ENCODE assay signal across 8 cellular contexts in genomic region chr3:141940204-141940776, GRCh38.
DNase-seq lines count a peak whose midpoint lies in the region; ATAC-seq and TF ChIP-seq lines count a peak whose summit lies in the region.

No MANE protein-coding gene starts in this region.

- H4K91ac ChIP-seq in mesenchymal stem cell (ENCODE audit: low read length): no peak overlapping the region

- H4K8ac ChIP-seq in mesenchymal stem cell (ENCODE audit: low read length): no peak overlapping the region

- H3K36me3 ChIP-seq in brain microvascular endothelial cell (replicated peaks) (no peaks in the 10 kb centered on the region), mesenchymal stem cell (ENCODE audit: control insufficient read depth in 1 of 2, insufficient read depth in 2 of 2, low read depth in 1 of 2, low read length in 2 of 2) (peaks cover 0 to 1% of the 10 kb centered on the region in 2 experiments), ovary (no peaks in the 10 kb centered on the region)

- no peak overlapping the region for H3K14ac ChIP-seq in mesenchymal stem cell (ENCODE audit: low read length in 2 of 2)

- H3K79me1 ChIP-seq in mesenchymal stem cell (replicated peaks; ENCODE audit: low read length, poor library complexity, severe bottlenecking): no peaks in the 10 kb centered on the region

- intact Hi-C loops in ovary (cut with DNase I): no loop called here

- H3K27ac ChIP-seq in brain microvascular endothelial cell (no peak overlapping the region), mesenchymal stem cell (ENCODE audit: low read length, poor library complexity, severe bottlenecking) (no peak overlapping the region), ovary (no peak overlapping the region)

- DNase-seq in activated T-cell treated with anti-CD3 and anti-CD28 coated beads for 48 hours (ENCODE audit: low read depth) (peak; percentile 55), NCI-H460 (ENCODE audit: extremely low read depth, low read depth) (peak; percentile 59), brain microvascular endothelial cell (peak; percentile 53), mesenchymal stem cell (peak; percentile 69), NOMO-1 treated with dmso at 0.1 percent for 144 hours (lab: John Stamatoyannopoulos, UW; ENCODE audit: unreplicated experiment) (no peak), ovary (no peak)
- no peak for DNase-seq in activated T-cell treated with anti-CD3 and anti-CD28 coated beads, Interleukin-2, amount 50 U/mL, for 1 hour

- no peak overlapping the region for H2BK5ac ChIP-seq in mesenchymal stem cell (ENCODE audit: low read depth, low read length, poor library complexity, severe bottlenecking)

- H3K27me3 ChIP-seq in brain microvascular endothelial cell (replicated peaks) (no peaks in the 10 kb centered on the region), mesenchymal stem cell (ENCODE audit: control insufficient read depth in 1 of 2, insufficient read depth in 1 of 2, low read length in 2 of 2) (no peaks in the 10 kb centered on the region), ovary (no peaks in the 10 kb centered on the region)

- no peak overlapping the region for H3K9ac ChIP-seq in mesenchymal stem cell (ENCODE audit: low read length)

- H2BK12ac ChIP-seq in mesenchymal stem cell (ENCODE audit: low read length in 2 of 2): no peak overlapping the region

- H3K9me3 ChIP-seq in mesenchymal stem cell (ENCODE audit: control insufficient read depth, low read length): no peaks in the 10 kb centered on the region
- no peaks in the 10 kb centered on the region for H3K9me3 ChIP-seq in ovary

- H3K4me1 ChIP-seq in mesenchymal stem cell (ENCODE audit: control insufficient read depth, insufficient read depth, low read depth, low read length) (peaks cover 3% of the 10 kb centered on the region), ovary (ENCODE audit: insufficient read depth) (no peaks in the 10 kb centered on the region)

- 68% methylated on average over 11 of the region's 12 CpGs for WGBS in mesenchymal stem cell
- WGBS in ovary, 3 donors: 67 to 75% (median 70%) methylated on average over 12 of the region's 12 CpGs

- TF ChIP-seq EP300 in ovary (IDR thresholded peaks at IDR 0.05): no peak

- no peak overlapping the region for H2BK15ac ChIP-seq in mesenchymal stem cell (ENCODE audit: low read depth, poor library complexity, severe bottlenecking)

- no peak overlapping the region for H2AFZ ChIP-seq in mesenchymal stem cell (ENCODE audit: low read depth, low read length)

- H3K4me2 ChIP-seq in mesenchymal stem cell (ENCODE audit: low read length, poor library complexity, severe bottlenecking): no peak overlapping the region

- H3K4ac ChIP-seq in mesenchymal stem cell (ENCODE audit: low read depth in 1 of 2, low read length in 2 of 2): peak overlapping the region in 1 of 2 experiments; percentile 14

- TF ChIP-seq CTCF in brain microvascular endothelial cell (IDR thresholded peaks at IDR 0.05; ENCODE audit: low read depth, low read length, missing control alignments) (peak; percentile 43), ovary (IDR thresholded peaks at IDR 0.05) (no peak)

- TF ChIP-seq POLR2A in ovary (IDR thresholded peaks at IDR 0.05): no peak

- no peak overlapping the region for H3K23ac ChIP-seq in mesenchymal stem cell (ENCODE audit: low read length in 2 of 2)

- H3K4me3 ChIP-seq in brain microvascular endothelial cell (ENCODE audit: low read depth, low read length) (no peak overlapping the region), mesenchymal stem cell (ENCODE audit: insufficient read depth in 1 of 2, low read depth in 1 of 2, low read length in 2 of 2) (no peak overlapping the region), ovary (no peak overlapping the region)

- ATAC-seq in GM21526 (IDR thresholded peaks at IDR 0.05; ENCODE audit: low FRiP score, unreplicated experiment): no peak

- H2BK120ac ChIP-seq in mesenchymal stem cell (ENCODE audit: low read depth, low read length): no peak overlapping the region

- no peak overlapping the region for H2AK5ac ChIP-seq in mesenchymal stem cell (ENCODE audit: low read length, severe bottlenecking)

- in situ Hi-C loops in brain microvascular endothelial cell (cut with HindIII; ENCODE audit: low pct_ligation_motif_present, low sequenced_read_pairs): no loop called here

- no peak overlapping the region for H3K18ac ChIP-seq in mesenchymal stem cell (ENCODE audit: low read depth in 1 of 2, low read length in 2 of 2)

Comparison
In these comparisons a context has a peak if more than half of its experiments do, and no peak if none do; other contexts are left out.
1. DNase-seq: peak in activated T-cell treated with anti-CD3 and anti-CD28 coated beads for 48 hours (single experiment), NCI-H460 (single experiment), brain microvascular endothelial cell (single experiment) and mesenchymal stem cell (single experiment); none in activated T-cell treated with anti-CD3 and anti-CD28 coated beads, Interleukin-2, amount 50 U/mL, for 1 hour (single experiment), NOMO-1 treated with dmso at 0.1 percent for 144 hours (single experiment) and ovary (0 of 5).